In the genomic region with DNA sequence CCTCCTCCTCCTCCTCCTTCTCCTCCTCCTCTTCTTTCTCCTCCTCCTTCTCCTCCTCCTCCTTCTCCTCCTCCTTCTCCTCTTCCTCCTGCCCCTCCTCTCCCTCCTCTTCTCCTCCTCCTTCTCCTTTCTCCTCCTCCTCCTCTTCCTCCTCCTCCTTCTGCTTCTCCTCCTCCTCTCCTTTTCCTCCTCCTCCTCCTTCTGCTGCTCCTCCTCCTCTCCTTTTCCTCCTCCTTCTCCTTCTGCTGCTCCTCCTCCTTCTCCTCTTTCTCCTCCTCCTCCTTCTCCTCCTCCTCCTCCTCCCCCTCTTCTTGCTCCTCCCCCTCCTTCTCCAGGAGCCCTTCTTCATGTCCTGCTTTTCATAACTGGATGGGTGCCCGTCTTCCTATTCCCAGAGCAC, we compare ENCODE assay signal across 16 cellular contexts. TPM values are rescaled to one million over a fixed set of nuclear protein-coding genes. Genes with fewer than 3 reads are reported as not detected.
DNase-seq lines count a peak whose midpoint lies in the region; TF ChIP-seq lines count a peak whose summit lies in the region.
"Had no signal": no experiment of that assay in that cellular context is flagged by ENCODE, and none has a peak within 500 bp of the region (broad histone marks: within the 10 kb centered on the region; RNA-seq: fewer than 3 reads in every experiment).

No MANE protein-coding gene starts in this region.

- no peaks in the 10 kb centered on the region for H3K9me3 ChIP-seq in mammary epithelial cell (replicated peaks; ENCODE audit: insufficient read depth, low read length)
- H3K9me3 ChIP-seq: BE2C, Caco-2 had no signal

- H3K9me3 Mint-ChIP-seq in MCF 10A (ENCODE audit: unreplicated experiment) (no peaks in the 10 kb centered on the region), endothelial cell (ENCODE audit: unreplicated experiment) (peaks cover 4% of the 10 kb centered on the region)

- H3K4me3 Mint-ChIP-seq in MCF 10A (ENCODE audit: unreplicated experiment) = no peak overlapping the region
- H3K4me3 Mint-ChIP-seq in endothelial cell (ENCODE audit: unreplicated experiment) = peak overlapping the region; percentile 74
- H3K4me3 Mint-ChIP-seq: CD4-positive, CD25-positive, alpha-beta regulatory T cell; GM23338 had no signal

- WGBS in mammary epithelial cell (ENCODE audit: low coverage, missing lambda C conversion rate) = 50% methylated on average over 1 of the region's 1 CpG

- in situ Hi-C loops in mammary epithelial cell (cut with MboI; ENCODE audit: low sequenced_read_pairs in 2 of 2) = no loop called here

- H3K27ac Mint-ChIP-seq in MCF 10A (ENCODE audit: low read depth, unreplicated experiment) (no peak overlapping the region), endothelial cell (ENCODE audit: unreplicated experiment) (peak overlapping the region; percentile 84)
- H3K27ac Mint-ChIP-seq: GM23338 had no signal

- BruUV-seq in MCF 10A (replicated peaks; lab: Mats Ljungman, UMichigan) (no TSS peak), mammary epithelial cell (replicated peaks; lab: Mats Ljungman, UMichigan) (no TSS peak)

- intact Hi-C loops in MCF 10A (cut with micrococcal nuclease) = no loop called here
- intact Hi-C loops in mammary epithelial cell (cut with micrococcal nuclease) = no loop called here

- peaks cover 46% of the 10 kb centered on the region for H3K27me3 Mint-ChIP-seq in MCF 10A (ENCODE audit: insufficient read depth, unreplicated experiment)
- peaks cover 13% of the 10 kb centered on the region for H3K27me3 Mint-ChIP-seq in endothelial cell (ENCODE audit: unreplicated experiment)

- CTCF ChIA-PET in MCF 10A (lab: Yijun Ruan, JAX) = no interaction called here
- CTCF ChIA-PET in mammary epithelial cell (lab: Charles Lee; ENCODE audit: low non-redundant PET) = no interaction called here

- peaks cover 15% of the 10 kb centered on the region for H3K27me3 ChIP-seq in mammary epithelial cell (ENCODE audit: insufficient read depth, low read length)
- H3K27me3 ChIP-seq: BE2C had no signal

- H3K27ac ChIP-seq in mammary epithelial cell (ENCODE audit: insufficient read depth, low read depth, low read length) = no peak overlapping the region

- no peak overlapping the region for H2AFZ ChIP-seq in mammary epithelial cell (ENCODE audit: low read depth, low read length)
- H2AFZ ChIP-seq: GM23338 had no signal

- dilution Hi-C loops in mammary epithelial cell (cut with HindIII; ENCODE audit: low sequenced_read_pairs) = no loop called here

- H3K4me1 ChIP-seq in mammary epithelial cell (ENCODE audit: insufficient read depth, low read length) = no peaks in the 10 kb centered on the region
- H3K4me1 ChIP-seq: BE2C, Caco-2 had no signal

- H3K9ac ChIP-seq in mammary epithelial cell (ENCODE audit: insufficient read depth, low read length) = no peak overlapping the region

- no peak overlapping the region for H3K4me2 ChIP-seq in mammary epithelial cell (ENCODE audit: insufficient read depth, low read depth, low read length)

- TF ChIP-seq CTCF in MCF 10A (IDR thresholded peaks at IDR 0.05; ENCODE audit: unreplicated experiment) = no peak
- TF ChIP-seq CTCF in mammary epithelial cell (conservative IDR thresholded peaks at IDR 0.05 in 1 of 2, IDR thresholded peaks at IDR 0.05 in 1 of 2; ENCODE audit: extremely low read depth in 1 of 2, insufficient read depth in 1 of 2, low read depth in 1 of 2, low read length in 2 of 2) = no peak
- no peak for TF ChIP-seq CTCF in endothelial cell (IDR thresholded peaks at IDR 0.05; ENCODE audit: unreplicated experiment)

- H3K4me1 Mint-ChIP-seq in MCF 10A (ENCODE audit: insufficient read depth, unreplicated experiment) (no peaks in the 10 kb centered on the region), endothelial cell (ENCODE audit: unreplicated experiment) (peaks cover 3% of the 10 kb centered on the region)
- H3K4me1 Mint-ChIP-seq: CD4-positive, CD25-positive, alpha-beta regulatory T cell had no signal

- H3K36me3 Mint-ChIP-seq in MCF 10A (ENCODE audit: insufficient read depth, unreplicated experiment) (no peaks in the 10 kb centered on the region), endothelial cell (ENCODE audit: low read depth, unreplicated experiment) (peaks cover 12% of the 10 kb centered on the region)
- H3K36me3 Mint-ChIP-seq: CD4-positive, CD25-positive, alpha-beta regulatory T cell had no signal

- H4K20me1 ChIP-seq in mammary epithelial cell (ENCODE audit: insufficient read depth, low read length) = no peaks in the 10 kb centered on the region

- H3K79me2 ChIP-seq in mammary epithelial cell (ENCODE audit: insufficient read depth, low read length) = no peaks in the 10 kb centered on the region

- POLR2A ChIA-PET in MCF 10A (lab: Yijun Ruan, JAX) = no interaction called here

- no peak overlapping the region for H3K4me3 ChIP-seq in mammary epithelial cell (replicated peaks in 1 of 3; ENCODE audit: insufficient read depth in 1 of 3, low read depth in 2 of 3, low read length in 3 of 3)
- H3K4me3 ChIP-seq: GM23338 had no signal

- DNase-seq in MCF 10A (ENCODE audit: unreplicated experiment) = peak; percentile 38
- DNase-seq in mammary epithelial cell = no peak
- DNase-seq in HT1080 (ENCODE audit: low read depth) = peak; percentile 51
- no peak for DNase-seq in endothelial cell (ENCODE audit: low spot score)
- DNase-seq in AML-193 (lab: John Stamatoyannopoulos, UW) = no peak
- DNase-seq in NCI-H1092 treated with DMSO at 0.1 percent for 48 hours (lab: John Stamatoyannopoulos, UW) = no peak
- DNase-seq: BE2C; C1 segment of cervical spinal cord; Caco-2; CD4-positive, CD25-positive, alpha-beta regulatory T cell; DMS153; DMS79; GF-D8; H7 had no signal

- no peaks in the 10 kb centered on the region for H3K36me3 ChIP-seq in mammary epithelial cell (ENCODE audit: insufficient read depth, low read length)

RNA-seq across cellular contexts. Expression of gene PLXNA4, which starts 12.2 kb away (rescaled TPM):
- total RNA-seq in MCF 10A (2022) (not detected in 2 replicates), mammary epithelial cell (under 1 TPM in 1 of 2 donors, not detected in 1; under 0.01 TPM), endothelial cell (ENCODE audit: unreplicated experiment) (3.5 TPM)
- 0.14 TPM for polyA plus RNA-seq in mammary epithelial cell
- not detected for polyA minus RNA-seq in mammary epithelial cell
- 22.2 and 29.2 TPM in 2 replicates for total RNA-seq in HT1080 (2014; rRNA removed; shearing (Covaris generic))
- 9.5 and 12.5 TPM in 2 replicates for polyA plus RNA-seq in HT1080 (2015; cell fraction: cytosol; rRNA removed)
- 17.7 and 20.7 TPM in 2 replicates for polyA plus RNA-seq in HT1080 (2015; cell fraction: nucleus; rRNA removed)
- total RNA-seq: HT-29 had no signal
- polyA plus RNA-seq: CD4-positive, CD25-positive, alpha-beta regulatory T cell had no signal

Comparison
In these comparisons a context has a peak if more than half of its experiments do, and no peak if none do; other contexts are left out.
1. DNase-seq: peak in MCF 10A (single experiment) and HT1080 (single experiment); none in mammary epithelial cell (single experiment), endothelial cell (single experiment), AML-193 (0 of 2) and NCI-H1092 treated with DMSO at 0.1 percent for 48 hours (single experiment).